Comparison of ENCODE assay signal across 18 cellular contexts in the genomic region with DNA sequence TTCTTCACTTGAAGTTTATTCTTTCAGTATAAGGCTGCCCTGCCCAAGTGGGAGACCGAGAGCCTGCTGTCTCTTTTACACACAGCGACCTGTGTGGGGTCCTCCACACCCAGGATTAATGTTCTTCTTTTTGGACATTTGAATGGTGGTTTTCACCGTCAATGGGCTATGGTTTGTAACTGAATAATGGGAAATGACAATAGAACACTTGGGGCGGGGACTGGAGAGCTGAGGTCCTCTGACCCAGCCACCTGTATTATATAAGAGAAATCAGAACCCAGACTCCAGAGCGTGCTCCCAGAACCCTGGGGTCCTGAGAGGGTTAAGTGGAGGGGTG.
"Had no signal": no experiment of that assay in that cellular context is flagged by ENCODE, and none has a peak within 500 bp of the region (broad histone marks: within the 10 kb centered on the region; RNA-seq: fewer than 3 reads in every experiment).

No MANE protein-coding gene starts in this region.

- H3K36me3 Mint-ChIP-seq: naive thymus-derived CD8-positive, alpha-beta T cell had no signal

- H3K27ac Mint-ChIP-seq: activated T-helper 17 cell treated with anti-CD3 and anti-CD28 coated beads, Interleukin-2, amount 50 U/mL, for 72 hours had no signal

- H3K9me3 Mint-ChIP-seq: activated T-helper 17 cell treated with anti-CD3 and anti-CD28 coated beads, Interleukin-2, amount 50 U/mL, for 72 hours had no signal

- H3K27me3 ChIP-seq: tibial nerve had no signal

- H3K4me3 Mint-ChIP-seq: activated T-helper 17 cell treated with anti-CD3 and anti-CD28 coated beads, Interleukin-2, amount 50 U/mL, for 72 hours; naive thymus-derived CD8-positive, alpha-beta T cell had no signal

- H3K4me3 ChIP-seq: tibial nerve had no signal

- H3K36me3 ChIP-seq: tibial nerve had no signal

- H3K27ac ChIP-seq: tibial nerve had no signal

- DNase-seq: activated CD4-positive, alpha-beta T cell treated with anti-CD3 and anti-CD28 coated beads, Interleukin-2, amount 50 U/mL, for 4 hours; activated CD4-positive, CD25-positive, alpha-beta regulatory T cell treated with anti-CD3 and anti-CD28 coated beads, Interleukin-2, amount 50 U/mL, for 72 hours; activated naive CD4-positive, alpha-beta T cell treated with Interleukin-2 at 50 U/mL for 16 hours; anterior cingulate cortex; cerebellar nuclear complex; kidney glomerular epithelial cell; left ventricle myocardium superior; mesenchymal stem cell; naive thymus-derived CD8-positive, alpha-beta T cell; posterior cingulate gyrus; stimulated activated CD4-positive, alpha-beta T cell treated with anti-CD3 and anti-CD28 coated beads, Interleukin-15, amount 100 ng/mL, for 24 hours; stimulated activated CD4-positive, alpha-beta T cell treated with anti-CD3 and anti-CD28 coated beads, Interleukin-4, amount 100 ng/mL, for 24 hours; stimulated activated naive CD4-positive, alpha-beta T cell treated with Interleukin-2 at 50 U/mL for 16 hours; substantia nigra; T-helper 9 cell had no signal

- H3K9me3 ChIP-seq: tibial nerve had no signal

- ATAC-seq: activated T-helper 17 cell treated with anti-CD3 and anti-CD28 coated beads, Interleukin-2, amount 50 U/mL, for 72 hours; esophagus mucosa; left ventricle myocardium superior; naive thymus-derived CD8-positive, alpha-beta T cell had no signal
